18 cellular contexts compared by ENCODE assay signal in genomic region chr10:110222896-110223675, GRCh38. TPM values are rescaled to one million over a fixed set of nuclear protein-coding genes. Genes with fewer than 3 reads are reported as not detected.
A peak's percentile ranks its signal among the peaks of the same experiment; 100 is the strongest.
DNase-seq lines count a peak whose midpoint lies in the region; ATAC-seq and TF ChIP-seq lines count a peak whose summit lies in the region.
"Had no signal": no experiment of that assay in that cellular context is flagged by ENCODE, and none has a peak within 500 bp of the region (broad histone marks: within the 10 kb centered on the region; RNA-seq: fewer than 3 reads in every experiment).

No MANE protein-coding gene starts in this region.

- H3K27me3 Mint-ChIP-seq in activated CD4-positive, alpha-beta memory T cell treated with anti-CD3 and anti-CD28 coated beads for 36 hours = no peaks in the 10 kb centered on the region
- no peaks in the 10 kb centered on the region for H3K27me3 Mint-ChIP-seq in activated CD4-positive, alpha-beta memory T cell treated with anti-CD3 and anti-CD28 coated beads, Interleukin-2, amount 10 ng/mL, durations not matched to agents 7 days and 5 days

- H3K9me3 ChIP-seq in gastroesophageal sphincter (no peaks in the 10 kb centered on the region), stomach smooth muscle (ENCODE audit: control insufficient read depth in 2 of 2, low read length in 2 of 2) (no peaks in the 10 kb centered on the region)
- H3K9me3 ChIP-seq: A549 had no signal

- H3K4me1 Mint-ChIP-seq in activated CD4-positive, alpha-beta memory T cell treated with anti-CD3 and anti-CD28 coated beads for 36 hours (ENCODE audit: low read depth) = peaks cover 42% of the 10 kb centered on the region
- peaks cover 72% of the 10 kb centered on the region for H3K4me1 Mint-ChIP-seq in activated CD4-positive, alpha-beta memory T cell treated with anti-CD3 and anti-CD28 coated beads, Interleukin-2, amount 10 ng/mL, durations not matched to agents 7 days and 5 days

- H3K27ac Mint-ChIP-seq in activated CD4-positive, alpha-beta memory T cell treated with anti-CD3 and anti-CD28 coated beads for 36 hours = peak overlapping the region; percentile 53
- H3K27ac Mint-ChIP-seq in activated CD4-positive, alpha-beta memory T cell treated with anti-CD3 and anti-CD28 coated beads, Interleukin-2, amount 10 ng/mL, durations not matched to agents 7 days and 5 days = no peak overlapping the region
- H3K27ac Mint-ChIP-seq: stimulated activated memory B cell treated with anti-CD40 and anti-IgM and Interleukin-4, amounts not matched to agents 10 μg/mL and 1 μg/mL and 100 μg/mL, for 72 hours had no signal

- H3K4me2 ChIP-seq in KMS-11 = peak overlapping the region; percentile 75

- no peak for TF ChIP-seq POLR2A in gastroesophageal sphincter (IDR thresholded peaks at IDR 0.05)

- POLR2A ChIA-PET in activated CD4-positive, alpha-beta memory T cell treated with anti-CD3 and anti-CD28 coated beads for 36 hours (lab: Charles Lee) = interaction anchor here (10.2 kb wide), 1 partner anchor 13 kb away, joined by 187 read pairs; the partner anchor contains the start of gene MXI1
- POLR2A ChIA-PET in activated CD4-positive, alpha-beta memory T cell treated with anti-CD3 and anti-CD28 coated beads, Interleukin-2, amount 10 ng/mL, durations not matched to agents 7 days and 5 days (lab: Charles Lee) = interaction anchor here (1.4 to 9.1 kb wide), 2 partner anchors 13 to 214 kb away, joined by 4 to 222 read pairs; partner anchors contain the start of gene MXI1

- H2AFZ ChIP-seq in KMS-11 (ENCODE audit: low read depth) = no peak overlapping the region

- CTCF ChIA-PET in activated CD4-positive, alpha-beta memory T cell treated with anti-CD3 and anti-CD28 coated beads for 36 hours (lab: Charles Lee) = interaction anchor here (1.3 to 12.4 kb wide), 3 partner anchors 13 to 82 kb away, joined by 4 to 197 read pairs (median 6); partner anchors contain the start of gene MXI1
- CTCF ChIA-PET in activated CD4-positive, alpha-beta memory T cell treated with anti-CD3 and anti-CD28 coated beads, Interleukin-2, amount 10 ng/mL, durations not matched to agents 7 days and 5 days (lab: Charles Lee) = interaction anchor here (0.6 to 10.1 kb wide), 10 partner anchors 13 to 339 kb away, joined by 3 to 179 read pairs (median 5); partner anchors contain the start of gene MXI1

- TF ChIP-seq EP300 in gastroesophageal sphincter (IDR thresholded peaks at IDR 0.05) = no peak

- no peaks in the 10 kb centered on the region for H3K9me3 Mint-ChIP-seq in activated CD4-positive, alpha-beta memory T cell treated with anti-CD3 and anti-CD28 coated beads for 36 hours
- H3K9me3 Mint-ChIP-seq in activated CD4-positive, alpha-beta memory T cell treated with anti-CD3 and anti-CD28 coated beads, Interleukin-2, amount 10 ng/mL, durations not matched to agents 7 days and 5 days = no peaks in the 10 kb centered on the region
- H3K9me3 Mint-ChIP-seq: natural killer cell treated with Interleukin-12 subunit alpha and Interleukin-12 subunit beta and Interleukin-15 and Interleukin-18, amount 100 ng/mL, for 72 hours; stimulated activated memory B cell treated with anti-CD40 and anti-IgM and Interleukin-4, amounts not matched to agents 10 μg/mL and 1 μg/mL and 100 μg/mL, for 72 hours had no signal

- 90 to 100% methylated on average over 1 to 12 of the region's 12 CpGs for WGBS in gastroesophageal sphincter (ENCODE audit: low coverage in 1 of 2), 2 donors

- no peak for ATAC-seq in gastroesophageal sphincter
- ATAC-seq in HG03439 (IDR thresholded peaks at IDR 0.05; ENCODE audit: unreplicated experiment) = no peak
- ATAC-seq: A549; GM12878; left lobe of liver; natural killer cell treated with Interleukin-12 subunit alpha and Interleukin-12 subunit beta and Interleukin-15 and Interleukin-18, amount 100 ng/mL, for 72 hours; stimulated activated memory B cell treated with anti-CD40 and anti-IgM and Interleukin-4, amounts not matched to agents 10 μg/mL and 1 μg/mL and 100 μg/mL, for 72 hours had no signal

- TF ChIP-seq CTCF in KMS-11 (conservative IDR thresholded peaks at IDR 0.05; ENCODE audit: low read depth, low read length) (no peak), gastroesophageal sphincter (IDR thresholded peaks at IDR 0.05) (no peak)

- no peak overlapping the region for H3K4me3 Mint-ChIP-seq in activated CD4-positive, alpha-beta memory T cell treated with anti-CD3 and anti-CD28 coated beads for 36 hours
- H3K4me3 Mint-ChIP-seq in activated CD4-positive, alpha-beta memory T cell treated with anti-CD3 and anti-CD28 coated beads, Interleukin-2, amount 10 ng/mL, durations not matched to agents 7 days and 5 days = no peak overlapping the region

- H4K20me1 ChIP-seq in KMS-11 (ENCODE audit: insufficient read depth) = no peaks in the 10 kb centered on the region

- no peaks in the 10 kb centered on the region for H3K36me3 Mint-ChIP-seq in activated CD4-positive, alpha-beta memory T cell treated with anti-CD3 and anti-CD28 coated beads for 36 hours
- peaks cover 7% of the 10 kb centered on the region for H3K36me3 Mint-ChIP-seq in activated CD4-positive, alpha-beta memory T cell treated with anti-CD3 and anti-CD28 coated beads, Interleukin-2, amount 10 ng/mL, durations not matched to agents 7 days and 5 days (ENCODE audit: low read depth)
- H3K36me3 Mint-ChIP-seq: natural killer cell treated with Interleukin-12 subunit alpha and Interleukin-12 subunit beta and Interleukin-15 and Interleukin-18, amount 100 ng/mL, for 72 hours; stimulated activated memory B cell treated with anti-CD40 and anti-IgM and Interleukin-4, amounts not matched to agents 10 μg/mL and 1 μg/mL and 100 μg/mL, for 72 hours had no signal

- peaks cover 63% of the 10 kb centered on the region for H3K4me1 ChIP-seq in KMS-11 (ENCODE audit: low read depth, poor library complexity, severe bottlenecking)
- H3K4me1 ChIP-seq in gastroesophageal sphincter = peaks cover 6 to 63% (median 30%) of the 10 kb centered on the region in 3 donors
- H3K4me1 ChIP-seq in stomach smooth muscle (ENCODE audit: control insufficient read depth, insufficient read depth, low read length) = peaks cover 48% of the 10 kb centered on the region

- no peaks in the 10 kb centered on the region for H3K36me3 ChIP-seq in KMS-11 (ENCODE audit: insufficient read depth)
- H3K36me3 ChIP-seq in gastroesophageal sphincter = peaks cover 0 to 1% of the 10 kb centered on the region in 2 donors
- no peaks in the 10 kb centered on the region for H3K36me3 ChIP-seq in stomach smooth muscle (ENCODE audit: control insufficient read depth in 2 of 2, insufficient read depth in 2 of 2, low read length in 2 of 2)
- H3K36me3 ChIP-seq: WERI-Rb-1 had no signal

- DNase-seq in activated CD4-positive, alpha-beta memory T cell treated with anti-CD3 and anti-CD28 coated beads for 36 hours = no peak
- no peak for DNase-seq in activated CD4-positive, alpha-beta memory T cell treated with anti-CD3 and anti-CD28 coated beads, Interleukin-2, amount 10 ng/mL, durations not matched to agents 7 days and 5 days
- DNase-seq in NCI-H1417 treated with DMSO at 0.1 percent for 48 hours (lab: John Stamatoyannopoulos, UW) = no peak
- no peak for DNase-seq in stimulated activated naive CD4-positive, alpha-beta T cell treated with Interleukin-2 at 50 U/mL for 16 hours (lab: John Stamatoyannopoulos, UW)
- DNase-seq: activated CD8-positive, alpha-beta memory T cell treated with anti-CD3 and anti-CD28 coated beads, Interleukin-2, amount 50 U/mL, for 48 hours; NCI-H2107; NCI-H748 treated with DMSO at 0.1 percent for 48 hours; WERI-Rb-1 had no signal

- peaks cover 46% of the 10 kb centered on the region for H3K79me2 ChIP-seq in KMS-11 (ENCODE audit: insufficient read depth, low read depth)

- H3K9ac ChIP-seq in KMS-11 (no peak overlapping the region), stomach smooth muscle (ENCODE audit: low read length in 2 of 2) (peak overlapping the region in 1 of 2 donors; percentile 92)

- H3K27me3 ChIP-seq in KMS-11 (ENCODE audit: insufficient read depth, low read depth) (no peaks in the 10 kb centered on the region), gastroesophageal sphincter (no peaks in the 10 kb centered on the region), stomach smooth muscle (ENCODE audit: control insufficient read depth in 1 of 2, insufficient read depth in 2 of 2, low read length in 2 of 2) (no peaks in the 10 kb centered on the region)

- intact Hi-C loops in activated CD4-positive, alpha-beta memory T cell treated with anti-CD3 and anti-CD28 coated beads for 36 hours (cut with micrococcal nuclease) = loop anchor here (1.0 kb wide), 1 partner anchor 12 kb away; no protein-coding TSS in a partner anchor

- H3K4me3 ChIP-seq in KMS-11 (IDR thresholded peaks at IDR 0.05; ENCODE audit: insufficient read depth, low read depth, low read length) (no peak overlapping the region), gastroesophageal sphincter (no peak overlapping the region), stomach smooth muscle (ENCODE audit: low read length in 2 of 2) (peak overlapping the region in 1 of 2 donors; percentile 1)
- H3K4me3 ChIP-seq: A549, GM12878, skin epidermis had no signal

- peak overlapping the region; percentile 56 for H3K27ac ChIP-seq in KMS-11
- peak overlapping the region; percentile 92 to 99 (median 94) for H3K27ac ChIP-seq in gastroesophageal sphincter
- H3K27ac ChIP-seq in stomach smooth muscle (ENCODE audit: low read length) = peak overlapping the region; percentile 93
- H3K27ac ChIP-seq: WERI-Rb-1 had no signal

RNA-seq across cellular contexts. Expression of gene MXI1, which starts 15.7 kb away (rescaled TPM):
- 10 to 100 TPM; 29.3 to 33.1 TPM for total RNA-seq in activated CD4-positive, alpha-beta memory T cell treated with anti-CD3 and anti-CD28 coated beads for 36 hours
- 10 to 100 TPM; 74.2 to 75.4 TPM for total RNA-seq in activated CD4-positive, alpha-beta memory T cell treated with anti-CD3 and anti-CD28 coated beads, Interleukin-2, amount 10 ng/mL, durations not matched to agents 7 days and 5 days
- 100 to 1,000 TPM; 103 to 279 (median 218) TPM for total RNA-seq in gastroesophageal sphincter
